ENCODE assay signal across 20 cellular contexts in the genomic region with DNA sequence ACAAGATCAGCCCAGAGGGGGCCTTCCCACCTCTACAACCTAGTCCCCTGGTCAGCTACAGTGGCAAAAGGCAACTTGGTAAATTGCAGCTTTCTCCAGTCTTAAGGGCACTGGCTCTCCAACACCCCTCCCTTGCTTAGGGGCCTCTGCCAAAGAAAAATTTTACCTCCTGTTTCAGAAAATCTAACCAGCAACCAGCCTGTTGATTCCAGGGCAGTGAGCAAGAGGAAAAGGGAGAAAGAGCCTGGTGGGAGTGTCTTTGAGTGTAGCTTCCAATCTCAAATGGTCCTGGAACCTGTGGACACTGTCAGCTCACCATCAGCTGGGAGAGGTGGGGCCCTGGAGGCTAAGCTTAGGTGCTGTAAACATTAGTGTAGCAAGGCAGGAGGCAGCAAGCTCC. TPM values are rescaled to one million over a fixed set of nuclear protein-coding genes. Genes with fewer than 3 reads are reported as not detected.
A peak's percentile ranks its signal among the peaks of the same experiment; 100 is the strongest.
DNase-seq lines count a peak whose midpoint lies in the region; ATAC-seq and TF ChIP-seq lines count a peak whose summit lies in the region.
"Had no signal": no experiment of that assay in that cellular context is flagged by ENCODE, and none has a peak within 500 bp of the region (broad histone marks: within the 10 kb centered on the region; RNA-seq: fewer than 3 reads in every experiment).

No MANE protein-coding gene starts in this region.

- no peaks in the 10 kb centered on the region for H3K27me3 ChIP-seq in left ventricle myocardium inferior (ENCODE audit: low read depth)
- H3K27me3 ChIP-seq in body of pancreas, result no peaks in the 10 kb centered on the region
- H3K27me3 ChIP-seq: tibial nerve had no signal

- TF ChIP-seq CTCF in left ventricle myocardium inferior (IDR thresholded peaks at IDR 0.05; ENCODE audit: borderline replicate concordance) (no peak), RWPE1 (conservative IDR thresholded peaks at IDR 0.05; ENCODE audit: low read depth) (no peak), body of pancreas (IDR thresholded peaks at IDR 0.05) (no peak)

- CTCF ChIA-PET in RWPE1 (lab: Yijun Ruan, JAX), result interaction anchor here (0.6 to 2.0 kb wide), 20 partner anchors 9 to 249 kb away, joined by 3 to 14 read pairs (median 4); a partner anchor contains a TSS

- DNase-seq in left ventricle myocardium inferior, result no peak
- DNase-seq in Right ventricle myocardium superior, result no peak
- no peak for DNase-seq in RWPE1 (ENCODE audit: low spot score)
- no peak for DNase-seq in immature natural killer cell
- no peak for DNase-seq in ureter (ENCODE audit: low spot score)
- no peak for DNase-seq in body of pancreas

- POLR2A ChIA-PET in RWPE1 (lab: Yijun Ruan, JAX; ENCODE audit: low non-redundant PET), result no interaction called here

- intact Hi-C loops in left ventricle myocardium inferior (cut with micrococcal nuclease) (loop anchor here (10.0 kb wide), 1 partner anchor 85 kb away; a partner anchor contains a TSS), Right ventricle myocardium superior (cut with DNase I) (loop anchor here (10.0 kb wide), 1 partner anchor 85 kb away; a partner anchor contains a TSS), body of pancreas (cut with DNase I) (loop anchor here (10.0 kb wide), 1 partner anchor 255 kb away; a partner anchor contains a TSS)

- peaks cover 0 to 5% (median 0%) of the 10 kb centered on the region in 3 donors for H3K27me3 Mint-ChIP-seq in immature natural killer cell (ENCODE audit: low read depth in 3 of 3)
- no peaks in the 10 kb centered on the region for H3K27me3 Mint-ChIP-seq in stimulated activated memory B cell treated with anti-CD40 and anti-IgM and Interleukin-4, amounts not matched to agents 10 μg/mL and 1 μg/mL and 100 μg/mL, for 72 hours
- H3K27me3 Mint-ChIP-seq: activated CD4-positive, alpha-beta T cell treated with anti-CD3 and anti-CD28 coated beads for 36 hours; activated CD8-positive, alpha-beta memory T cell treated with anti-CD3 and anti-CD28 coated beads, Interleukin-2, amount 10 ng/mL, durations not matched to agents 7 days and 5 days; stimulated activated naive CD8-positive, alpha-beta T cell treated with anti-CD3 and anti-CD28 coated beads, Interleukin-15, amount 100 ng/mL, for 72 hours had no signal

- H3K9me3 ChIP-seq in left ventricle myocardium inferior (replicated peaks) (no peaks in the 10 kb centered on the region), body of pancreas (no peaks in the 10 kb centered on the region)
- H3K9me3 ChIP-seq: HAP-1, SK-N-SH, tibial nerve had no signal

- H3K36me3 ChIP-seq in left ventricle myocardium inferior, result peaks cover 56% of the 10 kb centered on the region
- H3K36me3 ChIP-seq in body of pancreas (replicated peaks in 1 of 2; ENCODE audit: insufficient read depth in 1 of 2, low read depth in 2 of 2), result peaks cover 13 to 40% of the 10 kb centered on the region in 2 donors

- no peak overlapping the region for H3K4me3 Mint-ChIP-seq in immature natural killer cell
- no peak overlapping the region for H3K4me3 Mint-ChIP-seq in stimulated activated memory B cell treated with anti-CD40 and anti-IgM and Interleukin-4, amounts not matched to agents 10 μg/mL and 1 μg/mL and 100 μg/mL, for 72 hours
- H3K4me3 Mint-ChIP-seq: activated CD4-positive, alpha-beta T cell treated with anti-CD3 and anti-CD28 coated beads for 36 hours; activated CD8-positive, alpha-beta memory T cell treated with anti-CD3 and anti-CD28 coated beads, Interleukin-2, amount 10 ng/mL, durations not matched to agents 7 days and 5 days; activated T-helper 1 cell treated with anti-CD3 and anti-CD28 coated beads, Interleukin-12 subunit alpha, Interleukin-12 subunit beta, Interleukin-2, Interleukin-4 antibody, amounts not matched to agents 30 ng/mL and 10 ng/mL and 1 ng/mL, durations not matched to agents 14 hours and 24 hours and 36 hours; stimulated activated naive CD8-positive, alpha-beta T cell treated with anti-CD3 and anti-CD28 coated beads, Interleukin-15, amount 100 ng/mL, for 72 hours had no signal

- peak overlapping the region; percentile 88 for H3K27ac ChIP-seq in left ventricle myocardium inferior (replicated peaks)
- peak overlapping the region; percentile 47 for H3K27ac ChIP-seq in RWPE1
- no peak overlapping the region for H3K27ac ChIP-seq in body of pancreas
- H3K27ac ChIP-seq: C4-2B, tibial nerve had no signal

- peaks cover 3 to 6% of the 10 kb centered on the region in 2 donors for H3K4me1 Mint-ChIP-seq in immature natural killer cell
- peaks cover 9% of the 10 kb centered on the region for H3K4me1 Mint-ChIP-seq in stimulated activated memory B cell treated with anti-CD40 and anti-IgM and Interleukin-4, amounts not matched to agents 10 μg/mL and 1 μg/mL and 100 μg/mL, for 72 hours

- no peak for TF ChIP-seq POLR2A in body of pancreas (IDR thresholded peaks at IDR 0.05)

- H3K4me1 ChIP-seq in left ventricle myocardium inferior, result peaks cover 19% of the 10 kb centered on the region
- no peaks in the 10 kb centered on the region for H3K4me1 ChIP-seq in body of pancreas
- H3K4me1 ChIP-seq: HAP-1 had no signal

- H3K27ac Mint-ChIP-seq in immature natural killer cell, result peak overlapping the region in 5 of 6 donors; percentile 6 to 88 (median 62)
- H3K27ac Mint-ChIP-seq in stimulated activated memory B cell treated with anti-CD40 and anti-IgM and Interleukin-4, amounts not matched to agents 10 μg/mL and 1 μg/mL and 100 μg/mL, for 72 hours, result peak overlapping the region; percentile 67

- H3K9me3 Mint-ChIP-seq in immature natural killer cell, result no peaks in the 10 kb centered on the region
- no peaks in the 10 kb centered on the region for H3K9me3 Mint-ChIP-seq in stimulated activated memory B cell treated with anti-CD40 and anti-IgM and Interleukin-4, amounts not matched to agents 10 μg/mL and 1 μg/mL and 100 μg/mL, for 72 hours
- H3K9me3 Mint-ChIP-seq: activated T-helper 1 cell treated with anti-CD3 and anti-CD28 coated beads, Interleukin-12 subunit alpha, Interleukin-12 subunit beta, Interleukin-2, Interleukin-4 antibody, amounts not matched to agents 30 ng/mL and 10 ng/mL and 1 ng/mL, durations not matched to agents 14 hours and 24 hours and 36 hours; stimulated activated naive CD8-positive, alpha-beta T cell treated with anti-CD3 and anti-CD28 coated beads, Interleukin-15, amount 100 ng/mL, for 72 hours had no signal

- ATAC-seq in Right ventricle myocardium superior (ENCODE audit: poor library complexity), result no peak
- no peak for ATAC-seq in stimulated activated memory B cell treated with anti-CD40 and anti-IgM and Interleukin-4, amounts not matched to agents 10 μg/mL and 1 μg/mL and 100 μg/mL, for 72 hours
- ATAC-seq in SK-N-SH treated with all-trans-retinoic acid at 6 μM for 48 hours, result no peak
- no peak for ATAC-seq in body of pancreas

- H3K36me3 Mint-ChIP-seq in immature natural killer cell, result peaks cover 0 to 15% (median 9%) of the 10 kb centered on the region in 3 donors
- peaks cover 37% of the 10 kb centered on the region for H3K36me3 Mint-ChIP-seq in stimulated activated memory B cell treated with anti-CD40 and anti-IgM and Interleukin-4, amounts not matched to agents 10 μg/mL and 1 μg/mL and 100 μg/mL, for 72 hours

- H3K4me3 ChIP-seq in left ventricle myocardium inferior (no peak overlapping the region), body of pancreas (no peak overlapping the region)
- H3K4me3 ChIP-seq: HAP-1, tibial nerve had no signal

TF ChIP-seq in SK-N-SH treated with all-trans-retinoic acid at 6 μM for 48 hours, 23 proteins besides CTCF, POLR2A, EP300 and RAD21 (continues in another document):
- no peak for TF ChIP-seq ISL1 (CRISPR knock-in tag; IDR thresholded peaks at IDR 0.05)
- TF ChIP-seq SNAI2 (CRISPR knock-in tag; IDR thresholded peaks at IDR 0.05), result no peak
- TF ChIP-seq, protein P1, sequence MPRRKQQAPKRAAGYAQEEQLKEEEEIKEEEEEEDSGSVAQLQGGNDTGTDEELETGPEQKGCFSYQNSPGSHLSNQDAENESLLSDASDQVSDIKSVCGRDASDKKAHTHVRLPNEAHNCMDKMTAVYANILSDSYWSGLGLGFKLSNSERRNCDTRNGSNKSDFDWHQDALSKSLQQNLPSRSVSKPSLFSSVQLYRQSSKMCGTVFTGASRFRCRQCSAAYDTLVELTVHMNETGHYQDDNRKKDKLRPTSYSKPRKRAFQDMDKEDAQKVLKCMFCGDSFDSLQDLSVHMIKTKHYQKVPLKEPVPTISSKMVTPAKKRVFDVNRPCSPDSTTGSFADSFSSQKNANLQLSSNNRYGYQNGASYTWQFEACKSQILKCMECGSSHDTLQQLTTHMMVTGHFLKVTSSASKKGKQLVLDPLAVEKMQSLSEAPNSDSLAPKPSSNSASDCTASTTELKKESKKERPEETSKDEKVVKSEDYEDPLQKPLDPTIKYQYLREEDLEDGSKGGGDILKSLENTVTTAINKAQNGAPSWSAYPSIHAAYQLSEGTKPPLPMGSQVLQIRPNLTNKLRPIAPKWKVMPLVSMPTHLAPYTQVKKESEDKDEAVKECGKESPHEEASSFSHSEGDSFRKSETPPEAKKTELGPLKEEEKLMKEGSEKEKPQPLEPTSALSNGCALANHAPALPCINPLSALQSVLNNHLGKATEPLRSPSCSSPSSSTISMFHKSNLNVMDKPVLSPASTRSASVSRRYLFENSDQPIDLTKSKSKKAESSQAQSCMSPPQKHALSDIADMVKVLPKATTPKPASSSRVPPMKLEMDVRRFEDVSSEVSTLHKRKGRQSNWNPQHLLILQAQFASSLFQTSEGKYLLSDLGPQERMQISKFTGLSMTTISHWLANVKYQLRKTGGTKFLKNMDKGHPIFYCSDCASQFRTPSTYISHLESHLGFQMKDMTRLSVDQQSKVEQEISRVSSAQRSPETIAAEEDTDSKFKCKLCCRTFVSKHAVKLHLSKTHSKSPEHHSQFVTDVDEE (CRISPR knock-in tag; IDR thresholded peaks at IDR 0.05), result no peak
- TF ChIP-seq TCF4 (CRISPR knock-in tag; IDR thresholded peaks at IDR 0.05; ENCODE audit: borderline replicate concordance), result no peak
- no peak for TF ChIP-seq PPARA (CRISPR knock-in tag; IDR thresholded peaks at IDR 0.05; ENCODE audit: borderline replicate concordance)

RNA-seq across cellular contexts. Expression of a gene that starts 22.9 kb away (rescaled TPM):
- total RNA-seq in left ventricle myocardium inferior (103 TPM), Right ventricle myocardium superior (90.6 TPM), ureter (87.1 TPM), body of pancreas (10 to 100 TPM; 35.5 to 55.0 TPM)
- polyA plus RNA-seq in immature natural killer cell, result 100 to 1,000 TPM in 2 of 3 donors, 10 to 100 TPM in 1; 91.6 to 125 (median 115) TPM

RNA-seq across cellular contexts. Expression of a gene that starts 24.1 kb away (rescaled TPM):
- total RNA-seq in left ventricle myocardium inferior (7.9 TPM), Right ventricle myocardium superior (7.6 TPM), ureter (25.5 TPM), body of pancreas (1 to 10 TPM; 3.1 to 6.6 TPM)
- 1 to 10 TPM; 1.3 to 6.7 (median 2.1) TPM for polyA plus RNA-seq in immature natural killer cell

RNA-seq across cellular contexts. Expression of a gene that starts 28.3 kb away (rescaled TPM):
- not detected for total RNA-seq in left ventricle myocardium inferior
- total RNA-seq in Right ventricle myocardium superior, result not detected
- under 1 TPM; 0.32 to 0.67 (median 0.59) TPM for polyA plus RNA-seq in immature natural killer cell
- 1.5 TPM for total RNA-seq in ureter
- 1 to 10 TPM in 1 of 2 donors, under 1 TPM in 1; 0.66 to 4.2 TPM for total RNA-seq in body of pancreas
- total RNA-seq: dermis blood vessel endothelial cell, endothelial cell of umbilical vein, myocyte, osteoblast had no signal

RNA-seq across cellular contexts. Expression of a gene that starts 47.3 kb away (rescaled TPM):
- total RNA-seq in left ventricle myocardium inferior, result 72.3 TPM
- total RNA-seq in Right ventricle myocardium superior, result 73.8 TPM
- 10 to 100 TPM; 61.8 to 65.3 (median 63.3) TPM for polyA plus RNA-seq in immature natural killer cell
- total RNA-seq in ureter, result 51.9 TPM
- total RNA-seq in body of pancreas, result 10 to 100 TPM; 30.3 to 35.5 TPM

RNA-seq across cellular contexts. Expression of a gene that starts 59.0 kb away (rescaled TPM):
- 12.3 TPM for total RNA-seq in left ventricle myocardium inferior
- 9.4 TPM for total RNA-seq in Right ventricle myocardium superior
- 10 to 100 TPM; 39.5 to 43.9 (median 39.7) TPM for polyA plus RNA-seq in immature natural killer cell
- total RNA-seq in ureter, result 8.7 TPM
- 10 to 100 TPM; 12.7 to 38.6 TPM for total RNA-seq in body of pancreas

Comparison
In these comparisons a context has a peak if more than half of its experiments do, and no peak if none do; other contexts are left out.
1. H3K27ac ChIP-seq: peak in left ventricle myocardium inferior (single experiment) and RWPE1 (single experiment); none in body of pancreas (0 of 4).